Comparison of ENCODE assay signal across 10 cellular contexts in genomic region chr1:113859478-113860175, GRCh38. TPM values are rescaled to one million over a fixed set of nuclear protein-coding genes. Genes with fewer than 3 reads are reported as not detected.
DNase-seq lines count a peak whose midpoint lies in the region; ATAC-seq, FAIRE-seq and TF ChIP-seq lines count a peak whose summit lies in the region.
"Had no signal": no experiment of that assay in that cellular context is flagged by ENCODE, and none has a peak within 500 bp of the region (broad histone marks: within the 10 kb centered on the region; RNA-seq: fewer than 3 reads in every experiment).

No MANE protein-coding gene starts in this region.

- TF ChIP-seq POLR2A in H54 (IDR thresholded peaks at IDR 0.05; ENCODE audit: low read depth, low read length), result no peak
- TF ChIP-seq POLR2A in stomach (IDR thresholded peaks at IDR 0.05), result no peak
- no peak for TF ChIP-seq POLR2A in prostate gland (IDR thresholded peaks at IDR 0.05)

- H3K4me3 ChIP-seq in GM06990 (replicated peaks; ENCODE audit: low read depth, low read length) (peak overlapping the region; percentile 40), adipocyte (ENCODE audit: low read length) (peak overlapping the region; percentile 64), stomach (no peak overlapping the region), prostate gland (no peak overlapping the region)
- H3K4me3 ChIP-seq: left ventricle myocardium inferior, thoracic aorta had no signal

- DNase-seq in GM06990 (ENCODE audit: extremely low read depth, insufficient read length) (peak; percentile 76), adipocyte (ENCODE audit: low read depth) (no peak), amniotic stem cell (lab: John Stamatoyannopoulos, UW) (no peak), H54 (ENCODE audit: insufficient read length, low spot score) (no peak), stomach (no peak), prostate gland (ENCODE audit: low spot score) (no peak)
- DNase-seq: left ventricle myocardium inferior had no signal

- H3K4me1 ChIP-seq in adipocyte (ENCODE audit: control insufficient read depth, insufficient read depth, low read length) (peaks cover 44% of the 10 kb centered on the region), stomach (peaks cover 0 to 28% (median 0%) of the 10 kb centered on the region in 4 donors), prostate gland (replicated peaks) (no peaks in the 10 kb centered on the region)
- H3K4me1 ChIP-seq: left ventricle myocardium inferior had no signal

- TF ChIP-seq EP300 in stomach (IDR thresholded peaks at IDR 0.05), result no peak

- H3K9me3 ChIP-seq in adipocyte (ENCODE audit: control insufficient read depth, low read length) (no peaks in the 10 kb centered on the region), stomach (no peaks in the 10 kb centered on the region), prostate gland (no peaks in the 10 kb centered on the region)
- H3K9me3 ChIP-seq: left ventricle myocardium inferior, thoracic aorta had no signal

- H3K27ac ChIP-seq in stomach (no peak overlapping the region), prostate gland (no peak overlapping the region)
- H3K27ac ChIP-seq: left ventricle myocardium inferior, thoracic aorta had no signal

- H3K9ac ChIP-seq in adipocyte (ENCODE audit: low read length), result peak overlapping the region; percentile 71

- FAIRE-seq in H54 (lab: Jason Lieb, UNC), result no peak

- TF ChIP-seq CTCF in GM06990 (IDR thresholded peaks at IDR 0.05; ENCODE audit: insufficient read depth, low read length, poor library complexity, severe bottlenecking), result no peak
- no peak for TF ChIP-seq CTCF in stomach (IDR thresholded peaks at IDR 0.05)
- TF ChIP-seq CTCF in prostate gland (IDR thresholded peaks at IDR 0.05), result no peak

- peaks cover 6% of the 10 kb centered on the region for H3K36me3 ChIP-seq in GM06990 (ENCODE audit: control insufficient read depth, insufficient read depth, low read length)
- no peaks in the 10 kb centered on the region for H3K36me3 ChIP-seq in adipocyte (ENCODE audit: control insufficient read depth, insufficient read depth, low read length, severe bottlenecking)
- no peaks in the 10 kb centered on the region for H3K36me3 ChIP-seq in stomach
- no peaks in the 10 kb centered on the region for H3K36me3 ChIP-seq in prostate gland
- H3K36me3 ChIP-seq: left ventricle myocardium inferior, thoracic aorta had no signal

- 60 to 73% (median 64%) methylated on average over 3 of the region's 3 CpGs for WGBS in stomach, 5 donors
- WGBS in prostate gland, result 69% methylated on average over 3 of the region's 3 CpGs

- ATAC-seq in GM21367 (IDR thresholded peaks at IDR 0.05; ENCODE audit: unreplicated experiment) (peak; percentile 79), HG03460 (IDR thresholded peaks at IDR 0.05; ENCODE audit: unreplicated experiment) (peak; percentile 91)

- intact Hi-C loops in stomach (cut with DNase I; ENCODE audit: low total_unique reads), result no loop called here
- intact Hi-C loops in prostate gland (cut with DNase I), result no loop called here

- H3K27me3 ChIP-seq in GM06990 (replicated peaks; ENCODE audit: control insufficient read depth, insufficient read depth, low read length) (no peaks in the 10 kb centered on the region), adipocyte (replicated peaks; ENCODE audit: control insufficient read depth, insufficient read depth, low read length) (no peaks in the 10 kb centered on the region), stomach (no peaks in the 10 kb centered on the region), prostate gland (replicated peaks; ENCODE audit: insufficient read depth) (no peaks in the 10 kb centered on the region)

RNA-seq across cellular contexts. Expression of gene PTPN22, which starts 11.9 kb away (rescaled TPM):
- 1 to 10 TPM in 4 of 5 donors, not detected in 1; 1.7 to 8.5 (median 4.2) TPM for total RNA-seq in stomach
- polyA plus RNA-seq in stomach, result 1 to 10 TPM in 2 of 3 donors, under 1 TPM in 1; 0.93 to 2.1 (median 1.6) TPM
- total RNA-seq in prostate gland, result 1 to 10 TPM in 1 of 2 donors, under 1 TPM in 1; 0.55 to 1.1 TPM

RNA-seq across cellular contexts. Expression of gene BCL2L15, which starts 27.8 kb away (rescaled TPM):
- total RNA-seq in stomach, result 100 to 1,000 TPM in 1 of 5 donors, 10 to 100 TPM in 4; 33.3 to 425 (median 46.0) TPM
- 10 to 100 TPM; 11.3 to 34.1 (median 22.1) TPM for polyA plus RNA-seq in stomach
- total RNA-seq in prostate gland, result 10 to 100 TPM in 1 of 2 donors, under 1 TPM in 1; 0.46 to 92.5 TPM
- total RNA-seq: left ventricle myocardium inferior had no signal

RNA-seq across cellular contexts. Expression of gene AP4B1, which starts 45.0 kb away (rescaled TPM):
- total RNA-seq in stomach (10 to 100 TPM in 3 of 5 donors, 1 to 10 TPM in 2; 4.0 to 34.0 (median 11.7) TPM), prostate gland (10 to 100 TPM in 1 of 2 donors, 1 to 10 TPM in 1; 5.0 to 14.8 TPM)
- polyA plus RNA-seq in stomach, result 10 to 100 TPM in 2 of 3 donors, 1 to 10 TPM in 1; 8.8 to 21.5 (median 11.8) TPM

RNA-seq across cellular contexts. Expression of gene DCLRE1B, which starts 45.5 kb away (rescaled TPM):
- total RNA-seq in stomach, result 1 to 10 TPM in 2 of 5 donors, under 1 TPM in 1, not detected in 2; 0.45 to 3.9 (median 3.0) TPM
- 1 to 10 TPM; 1.2 to 2.2 (median 1.6) TPM for polyA plus RNA-seq in stomach
- 10 to 100 TPM in 1 of 2 donors, 1 to 10 TPM in 1; 4.2 to 10.1 TPM for total RNA-seq in prostate gland

RNA-seq across cellular contexts. Expression of gene RSBN1, which starts 47.4 kb away (rescaled TPM):
- total RNA-seq in stomach (10 to 100 TPM; 10.7 to 58.9 (median 27.5) TPM), prostate gland (10 to 100 TPM; 23.1 to 24.0 TPM)
- polyA plus RNA-seq in stomach, result 1 to 10 TPM; 2.8 to 4.1 (median 3.5) TPM

Comparison
In these comparisons a context has a peak if more than half of its experiments do, and no peak if none do; other contexts are left out.
1. H3K4me3 ChIP-seq: peak in GM06990 (single experiment) and adipocyte (single experiment); none in stomach (0 of 4) and prostate gland (0 of 2).